Comparison of ENCODE assay signal across 1 cellular context in the genomic region with DNA sequence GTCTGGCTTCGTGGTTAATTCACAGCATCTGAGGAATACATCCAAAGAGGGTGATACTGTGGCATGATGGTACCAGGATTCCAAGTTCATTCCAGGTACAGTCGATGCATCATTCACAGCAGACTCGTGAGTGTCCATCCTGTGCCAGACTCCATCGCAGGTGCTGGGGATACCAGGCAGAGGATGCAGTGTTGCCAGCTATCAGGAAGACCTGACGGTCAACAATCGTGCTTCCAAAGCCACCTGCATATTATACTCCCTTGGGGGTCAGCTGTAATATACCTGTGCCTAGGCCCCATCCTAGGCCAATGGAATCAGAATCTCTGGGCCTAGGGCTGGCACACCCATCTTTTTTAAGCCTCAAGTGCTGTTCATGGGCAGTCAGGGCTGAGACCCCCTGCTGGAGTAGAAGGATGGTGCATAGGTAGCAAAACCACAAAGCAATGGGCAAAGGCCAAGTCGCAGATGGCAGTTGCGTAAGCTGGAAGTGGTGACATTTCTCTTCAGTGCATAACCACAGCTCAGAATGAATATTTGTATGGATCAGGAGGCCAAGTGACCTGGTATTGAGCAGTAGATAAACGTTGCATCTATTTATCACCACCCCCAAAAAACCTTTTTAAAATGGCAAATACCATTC.
TF ChIP-seq lines count a peak whose summit lies in the region.

No MANE protein-coding gene starts in this region.

TF ChIP-seq in H1, 55 proteins besides CTCF, POLR2A, EP300 and RAD21:
- TF ChIP-seq ASH2L (IDR thresholded peaks at IDR 0.05; ENCODE audit: low read length) (no peak), RNF2 (IDR thresholded peaks at IDR 0.05; ENCODE audit: borderline replicate concordance, low read depth, low read length, missing control alignments, poor library complexity, severe bottlenecking) (no peak), MAFK (IDR thresholded peaks at IDR 0.05; ENCODE audit: low read depth, low read length) (no peak), NRF1 (IDR thresholded peaks at IDR 0.05; ENCODE audit: low read depth, low read length) (no peak), TAF1 (IDR thresholded peaks at IDR 0.05; ENCODE audit: low read depth, low read length) (no peak), HDAC6 (IDR thresholded peaks at IDR 0.05; ENCODE audit: low read depth, low read length) (no peak), EZH2 (IDR thresholded peaks at IDR 0.05; ENCODE audit: low read depth, low read length, severe bottlenecking) (no peak), EGR1 (IDR thresholded peaks at IDR 0.05; ENCODE audit: borderline replicate concordance, low read depth, low read length) (no peak), YY1 (IDR thresholded peaks at IDR 0.05; ENCODE audit: low read depth, low read length) (no peak), CBX8 (IDR thresholded peaks at IDR 0.05; ENCODE audit: borderline replicate concordance, low read depth, low read length) (no peak), SRF (IDR thresholded peaks at IDR 0.05; ENCODE audit: low read depth, low read length) (no peak), TBP (IDR thresholded peaks at IDR 0.05; ENCODE audit: low read depth, low read length) (no peak)
